ENCODE assay signal across 13 cellular contexts in the genomic region with DNA sequence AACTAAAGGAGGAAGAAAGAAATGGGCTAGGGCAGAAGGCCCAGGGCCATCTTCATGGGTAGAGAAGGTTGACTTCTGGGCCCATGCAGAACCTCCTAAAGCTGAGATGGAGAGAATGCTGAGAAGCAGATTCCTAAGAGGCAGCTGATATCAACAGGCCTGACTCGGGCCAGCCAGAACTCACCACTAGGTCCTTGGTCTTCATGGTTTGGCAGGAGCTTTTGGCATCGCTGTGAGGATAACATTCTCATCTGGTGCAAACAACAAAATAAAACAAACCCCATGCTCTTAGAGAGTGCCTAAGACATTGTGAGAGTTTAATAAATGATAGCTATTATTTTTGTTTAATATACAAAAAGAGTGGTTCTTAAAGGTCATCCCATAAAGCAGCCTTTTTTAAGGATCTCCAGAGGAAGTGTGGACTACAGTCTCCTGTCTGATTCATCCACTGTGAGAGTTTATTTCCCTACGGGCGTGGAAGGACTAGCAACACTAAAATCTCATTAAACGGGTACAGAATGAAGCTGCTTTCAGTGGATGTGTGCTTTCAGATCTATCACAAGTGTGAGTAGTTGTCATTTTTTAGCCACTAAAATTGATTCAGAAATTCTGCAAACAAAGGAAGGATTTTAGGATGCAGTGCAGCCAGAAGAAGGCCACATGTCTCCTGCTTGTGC.
"Had no signal": no experiment of that assay in that cellular context is flagged by ENCODE, and none has a peak within 500 bp of the region (broad histone marks: within the 10 kb centered on the region; RNA-seq: fewer than 3 reads in every experiment).

No MANE protein-coding gene starts in this region.

- ATAC-seq: activated CD8-positive, alpha-beta T cell treated with anti-CD3 and anti-CD28 coated beads, Interleukin-2, amount 10 ng/mL, durations not matched to agents 7 days and 5 days; stimulated activated effector memory CD8-positive, alpha-beta T cell treated with anti-CD3 and anti-CD28 coated beads, Interleukin-12 subunit alpha, Interleukin-12 subunit beta, amount 100 ng/mL, for 72 hours; T-cell had no signal

- H3K27ac ChIP-seq: tibial artery, VCaP had no signal

- H3K36me3 Mint-ChIP-seq: activated naive CD8-positive, alpha-beta T cell treated with anti-CD3 and anti-CD28 coated beads, Interleukin-2, amount 10 ng/mL, durations not matched to agents 7 days and 5 days; stimulated activated effector memory CD8-positive, alpha-beta T cell treated with anti-CD3 and anti-CD28 coated beads, Interleukin-12 subunit alpha, Interleukin-12 subunit beta, amount 100 ng/mL, for 72 hours; T-cell had no signal

- H3K9me3 Mint-ChIP-seq: neural crest cell had no signal

- H3K27me3 ChIP-seq: tibial artery had no signal

- H3K4me1 Mint-ChIP-seq: activated naive CD8-positive, alpha-beta T cell treated with anti-CD3 and anti-CD28 coated beads, Interleukin-2, amount 10 ng/mL, durations not matched to agents 7 days and 5 days; stimulated activated effector memory CD8-positive, alpha-beta T cell treated with anti-CD3 and anti-CD28 coated beads, Interleukin-12 subunit alpha, Interleukin-12 subunit beta, amount 100 ng/mL, for 72 hours; T-cell had no signal

- H3K4me3 Mint-ChIP-seq: activated CD8-positive, alpha-beta T cell treated with anti-CD3 and anti-CD28 coated beads, Interleukin-2, amount 10 ng/mL, durations not matched to agents 7 days and 5 days; activated naive CD8-positive, alpha-beta T cell treated with anti-CD3 and anti-CD28 coated beads, Interleukin-2, amount 10 ng/mL, durations not matched to agents 7 days and 5 days; neural crest cell; stimulated activated effector memory CD8-positive, alpha-beta T cell treated with anti-CD3 and anti-CD28 coated beads, Interleukin-12 subunit alpha, Interleukin-12 subunit beta, amount 100 ng/mL, for 72 hours; T-cell had no signal

- H3K36me3 ChIP-seq: tibial artery had no signal

- H3K9me3 ChIP-seq: tibial artery had no signal

- H3K27me3 Mint-ChIP-seq: activated naive CD8-positive, alpha-beta T cell treated with anti-CD3 and anti-CD28 coated beads, Interleukin-2, amount 10 ng/mL, durations not matched to agents 7 days and 5 days; T-cell had no signal

- DNase-seq: activated CD4-positive, alpha-beta T cell treated with anti-CD3 and anti-CD28 coated beads for 48 hours; activated CD8-positive, alpha-beta memory T cell treated with anti-CD3 and anti-CD28 coated beads, Interleukin-2, amount 50 U/mL, for 48 hours; activated CD8-positive, alpha-beta T cell treated with anti-CD3 and anti-CD28 coated beads, Interleukin-2, amount 10 ng/mL, durations not matched to agents 7 days and 5 days; activated naive CD8-positive, alpha-beta T cell treated with anti-CD3 and anti-CD28 coated beads, Interleukin-2, amount 10 ng/mL, durations not matched to agents 7 days and 5 days; anterior cingulate cortex; glutamatergic neuron; mesendoderm; T-cell; tibial artery had no signal

- H3K27ac Mint-ChIP-seq: activated CD8-positive, alpha-beta T cell treated with anti-CD3 and anti-CD28 coated beads, Interleukin-2, amount 10 ng/mL, durations not matched to agents 7 days and 5 days; activated naive CD8-positive, alpha-beta T cell treated with anti-CD3 and anti-CD28 coated beads, Interleukin-2, amount 10 ng/mL, durations not matched to agents 7 days and 5 days; stimulated activated effector memory CD8-positive, alpha-beta T cell treated with anti-CD3 and anti-CD28 coated beads, Interleukin-12 subunit alpha, Interleukin-12 subunit beta, amount 100 ng/mL, for 72 hours; T-cell had no signal

- H3K4me3 ChIP-seq: smooth muscle cell, tibial artery had no signal
